Comparison of ENCODE assay signal across 8 cellular contexts in genomic region chr16:1474796-1475551, GRCh38. TPM values are rescaled to one million over a fixed set of nuclear protein-coding genes. Genes with fewer than 3 reads are reported as not detected.
DNase-seq lines count a peak whose midpoint lies in the region; ATAC-seq lines count a peak whose summit lies in the region.

Gene CLCN7 (minus strand): TSS chr16:1475028. CDS start chr16:1474974, 54 bp downstream.

- DNase-seq in CD4-positive, alpha-beta memory T cell = peak; percentile 83 to 87 (median 85)
- DNase-seq in NOMO-1 treated with DMSO at 0.1 percent for 48 hours (lab: John Stamatoyannopoulos, UW; ENCODE audit: unreplicated experiment) = peak; percentile 79
- peak; percentile 28 for DNase-seq in activated CD8-positive, alpha-beta memory T cell treated with anti-CD3 and anti-CD28 coated beads, Interleukin-2, amount 50 U/mL, for 1 hour (ENCODE audit: extremely low read depth)
- peak; percentile 98 for DNase-seq in mesenteric fat pad (ENCODE audit: low spot score)
- peak; percentile 74 for DNase-seq in stimulated activated CD8-positive, alpha-beta memory T cell treated with anti-CD3 and anti-CD28 coated beads, Interleukin-15, amount 100 ng/mL, for 1 hour (ENCODE audit: low read depth)

- peaks cover 8 to 46% (median 30%) of the 10 kb centered on the region in 4 donors for H3K4me1 Mint-ChIP-seq in CD4-positive, alpha-beta memory T cell

- peak within 1 kb of the TSS; percentile 85 to 93 (median 91) for H3K27ac Mint-ChIP-seq in CD4-positive, alpha-beta memory T cell

- peak within 1 kb of the TSS; percentile 49 to 74 for H3K4me3 ChIP-seq in CD4-positive, alpha-beta memory T cell (ENCODE audit: low read length in 2 of 2)
- peak within 1 kb of the TSS; percentile 81 for H3K4me3 ChIP-seq in endocrine pancreas (ENCODE audit: control insufficient read depth, insufficient read depth, low read length)

- ATAC-seq in GM19397 (IDR thresholded peaks at IDR 0.05; ENCODE audit: unreplicated experiment) = peak; percentile 86
- ATAC-seq in HG03565 (IDR thresholded peaks at IDR 0.05; ENCODE audit: unreplicated experiment) = peak; percentile 80

- no peaks in the 10 kb centered on the region for H3K9me3 ChIP-seq in CD4-positive, alpha-beta memory T cell (ENCODE audit: control insufficient read depth in 1 of 2, low read length in 2 of 2)
- no peaks in the 10 kb centered on the region for H3K9me3 ChIP-seq in endocrine pancreas (ENCODE audit: control insufficient read depth, low read length)

- POLR2A ChIA-PET in CD4-positive, alpha-beta memory T cell (lab: Charles Lee; ENCODE audit: partially characterized antibody) = interaction anchor here (0.6 to 1.7 kb wide), 4 partner anchors 18 to 275 kb away, joined by 3 to 7 read pairs (median 4); partner anchors contain the start of genes JPT2, TELO2 and TMEM204

- H3K27ac ChIP-seq in CD4-positive, alpha-beta memory T cell (ENCODE audit: low read depth, low read length) = peak within 1 kb of the TSS; percentile 91

- H3K36me3 ChIP-seq in CD4-positive, alpha-beta memory T cell (ENCODE audit: insufficient read depth, low read length) = no peaks in the 10 kb centered on the region
- H3K36me3 ChIP-seq in endocrine pancreas (ENCODE audit: control insufficient read depth, insufficient read depth, low read length) = no peaks in the 10 kb centered on the region

- CTCF ChIA-PET in CD4-positive, alpha-beta memory T cell (lab: Charles Lee; ENCODE audit: partially characterized antibody) = interaction anchor here (0.9 kb wide), 1 partner anchor 54 kb away, joined by 3 read pairs; the partner anchor contains the start of gene UQCC4

- H3K27me3 Mint-ChIP-seq in CD4-positive, alpha-beta memory T cell = peaks cover 0 to 3% of the 10 kb centered on the region in 2 donors

- peaks cover 0 to 3% of the 10 kb centered on the region in 2 donors for H3K36me3 Mint-ChIP-seq in CD4-positive, alpha-beta memory T cell

- peaks cover 25% of the 10 kb centered on the region for H3K4me1 ChIP-seq in CD4-positive, alpha-beta memory T cell (ENCODE audit: insufficient read depth, low read length)
- peaks cover 5% of the 10 kb centered on the region for H3K4me1 ChIP-seq in endocrine pancreas (ENCODE audit: control insufficient read depth, insufficient read depth, low read length)

- no peaks in the 10 kb centered on the region for H3K9me3 Mint-ChIP-seq in CD4-positive, alpha-beta memory T cell

- peak within 1 kb of the TSS; percentile 80 to 91 (median 84) for H3K4me3 Mint-ChIP-seq in CD4-positive, alpha-beta memory T cell

- H3K27me3 ChIP-seq in CD4-positive, alpha-beta memory T cell (ENCODE audit: insufficient read depth, low read length) = no peaks in the 10 kb centered on the region
- no peaks in the 10 kb centered on the region for H3K27me3 ChIP-seq in endocrine pancreas (ENCODE audit: control insufficient read depth, insufficient read depth, low read length)

- peak within 1 kb of the TSS; percentile 94 for H3K9ac ChIP-seq in endocrine pancreas (ENCODE audit: control insufficient read depth, insufficient read depth, low read length)

- intact Hi-C loops in CD4-positive, alpha-beta memory T cell (cut with micrococcal nuclease) = loop anchor here (1.0 to 2.0 kb wide), 5 partner anchors 18 to 203 kb away; partner anchors contain the start of genes CRAMP1, IFT140, JPT2 and TELO2

RNA-seq across cellular contexts. Expression of gene CLCN7, which starts in this region (rescaled TPM):
- 100 to 1,000 TPM; 105 to 111 TPM for total RNA-seq in CD4-positive, alpha-beta memory T cell
- 10 to 100 TPM; 18.1 to 29.6 TPM for polyA plus RNA-seq in CD4-positive, alpha-beta memory T cell
- total RNA-seq in mesenteric fat pad = 80.8 TPM

Comparison
In these comparisons a context has a peak if more than half of its experiments do, and no peak if none do; other contexts are left out.
1. Peak in every context shown above with its lines: DNase-seq, ATAC-seq, H3K4me3 ChIP-seq and H3K27ac ChIP-seq.
2. DNase-seq: peak in every context shown above with its lines; median percentile 98 in mesenteric fat pad; 85 in CD4-positive, alpha-beta memory T cell; 79 in NOMO-1 treated with DMSO at 0.1 percent for 48 hours; 74 in stimulated activated CD8-positive, alpha-beta memory T cell treated with anti-CD3 and anti-CD28 coated beads, Interleukin-15, amount 100 ng/mL, for 1 hour; 28 in activated CD8-positive, alpha-beta memory T cell treated with anti-CD3 and anti-CD28 coated beads, Interleukin-2, amount 50 U/mL, for 1 hour.